21 cellular contexts compared by ENCODE assay signal in the genomic region with DNA sequence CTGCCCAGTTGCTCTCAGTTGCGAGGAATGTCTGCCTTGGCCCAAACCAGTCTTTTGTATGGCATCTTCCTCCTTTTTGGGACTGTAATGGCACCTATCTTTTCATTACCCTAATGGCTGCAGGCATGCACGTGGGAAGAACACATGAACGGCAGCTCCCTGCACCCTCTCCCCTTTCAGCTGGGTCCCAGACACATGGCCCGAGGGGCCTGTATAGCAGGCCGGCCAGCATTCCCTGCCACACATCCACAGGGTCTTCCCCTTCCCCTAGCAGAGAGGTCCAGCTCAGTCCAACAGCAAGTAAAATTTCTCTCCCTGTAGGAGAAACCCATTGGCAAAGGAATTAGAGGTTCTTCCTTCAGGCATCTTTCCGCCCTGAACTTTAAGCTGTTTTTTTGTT.
"Had no signal": no experiment of that assay in that cellular context is flagged by ENCODE, and none has a peak within 500 bp of the region (broad histone marks: within the 10 kb centered on the region; RNA-seq: fewer than 3 reads in every experiment).

No MANE protein-coding gene starts in this region.

- H3K36me3 Mint-ChIP-seq: neural progenitor cell; stimulated activated memory B cell treated with anti-CD40 and anti-IgM and Interleukin-4, amounts not matched to agents 10 μg/mL and 1 μg/mL and 100 μg/mL, for 72 hours had no signal

- ATAC-seq: left cardiac atrium; left lung; naive thymus-derived CD4-positive, alpha-beta T cell; psoas muscle; right cardiac atrium; stimulated activated memory B cell treated with anti-CD40 and anti-IgM and Interleukin-4, amounts not matched to agents 10 μg/mL and 1 μg/mL and 100 μg/mL, for 72 hours; stimulated activated naive CD8-positive, alpha-beta T cell treated with anti-CD3 and anti-CD28 coated beads, Interleukin-15, Interleukin-2, amounts not matched to agents 100 U/mL and 50 U/mL, for 24 hours had no signal

- H3K27me3 Mint-ChIP-seq: naive thymus-derived CD4-positive, alpha-beta T cell; stimulated activated memory B cell treated with anti-CD40 and anti-IgM and Interleukin-4, amounts not matched to agents 10 μg/mL and 1 μg/mL and 100 μg/mL, for 72 hours had no signal

- H2AFZ ChIP-seq: neural progenitor cell had no signal

- H3K4me1 Mint-ChIP-seq: naive thymus-derived CD4-positive, alpha-beta T cell; nephron; neural progenitor cell; stimulated activated memory B cell treated with anti-CD40 and anti-IgM and Interleukin-4, amounts not matched to agents 10 μg/mL and 1 μg/mL and 100 μg/mL, for 72 hours had no signal

- H3K4me1 ChIP-seq: left lung, neural progenitor cell, psoas muscle, sigmoid colon, spleen, testis, tibial artery, upper lobe of left lung had no signal

- H3K4me3 Mint-ChIP-seq: naive thymus-derived CD4-positive, alpha-beta T cell; nephron; neural progenitor cell; stimulated activated memory B cell treated with anti-CD40 and anti-IgM and Interleukin-4, amounts not matched to agents 10 μg/mL and 1 μg/mL and 100 μg/mL, for 72 hours had no signal

- H3K27me3 ChIP-seq: dorsolateral prefrontal cortex, left lung, neural progenitor cell, ovary, sigmoid colon, spleen, testis, tibial artery, upper lobe of left lung had no signal

- H3K27ac Mint-ChIP-seq: naive thymus-derived CD4-positive, alpha-beta T cell; nephron; neural progenitor cell; stimulated activated memory B cell treated with anti-CD40 and anti-IgM and Interleukin-4, amounts not matched to agents 10 μg/mL and 1 μg/mL and 100 μg/mL, for 72 hours had no signal

- H3K4me3 ChIP-seq: dorsolateral prefrontal cortex, left lung, neural progenitor cell, ovary, psoas muscle, sigmoid colon, spleen, testis, tibial artery, upper lobe of left lung had no signal

- H3K9me3 ChIP-seq: ovary, psoas muscle, sigmoid colon, testis, tibial artery, upper lobe of left lung had no signal

- H3K36me3 ChIP-seq: left lung, neural progenitor cell, ovary, sigmoid colon, spleen, tibial artery, upper lobe of left lung had no signal

- H3K27ac ChIP-seq: dorsolateral prefrontal cortex, left lung, neural progenitor cell, ovary, psoas muscle, sigmoid colon, spleen, testis, tibial artery, upper lobe of left lung had no signal

- H3K4me2 ChIP-seq: neural progenitor cell had no signal

- H3K9me3 Mint-ChIP-seq: nephron, neural progenitor cell had no signal

- DNase-seq: dorsolateral prefrontal cortex; effector CD4-positive, alpha-beta T cell; left cardiac atrium; mesendoderm; midbrain; naive thymus-derived CD4-positive, alpha-beta T cell; ovary; psoas muscle; right cardiac atrium; sigmoid colon; spleen; stimulated activated CD4-positive, alpha-beta T cell treated with anti-CD3 and anti-CD28 coated beads, Interleukin-4, amount 100 ng/mL, for 4 hours; stimulated activated naive CD8-positive, alpha-beta T cell treated with anti-CD3 and anti-CD28 coated beads, Interleukin-15, Interleukin-2, amounts not matched to agents 100 U/mL and 50 U/mL, for 24 hours; substantia nigra; testis; tibial artery had no signal
